ENCODE assay signal across 8 cellular contexts in the genomic region with DNA sequence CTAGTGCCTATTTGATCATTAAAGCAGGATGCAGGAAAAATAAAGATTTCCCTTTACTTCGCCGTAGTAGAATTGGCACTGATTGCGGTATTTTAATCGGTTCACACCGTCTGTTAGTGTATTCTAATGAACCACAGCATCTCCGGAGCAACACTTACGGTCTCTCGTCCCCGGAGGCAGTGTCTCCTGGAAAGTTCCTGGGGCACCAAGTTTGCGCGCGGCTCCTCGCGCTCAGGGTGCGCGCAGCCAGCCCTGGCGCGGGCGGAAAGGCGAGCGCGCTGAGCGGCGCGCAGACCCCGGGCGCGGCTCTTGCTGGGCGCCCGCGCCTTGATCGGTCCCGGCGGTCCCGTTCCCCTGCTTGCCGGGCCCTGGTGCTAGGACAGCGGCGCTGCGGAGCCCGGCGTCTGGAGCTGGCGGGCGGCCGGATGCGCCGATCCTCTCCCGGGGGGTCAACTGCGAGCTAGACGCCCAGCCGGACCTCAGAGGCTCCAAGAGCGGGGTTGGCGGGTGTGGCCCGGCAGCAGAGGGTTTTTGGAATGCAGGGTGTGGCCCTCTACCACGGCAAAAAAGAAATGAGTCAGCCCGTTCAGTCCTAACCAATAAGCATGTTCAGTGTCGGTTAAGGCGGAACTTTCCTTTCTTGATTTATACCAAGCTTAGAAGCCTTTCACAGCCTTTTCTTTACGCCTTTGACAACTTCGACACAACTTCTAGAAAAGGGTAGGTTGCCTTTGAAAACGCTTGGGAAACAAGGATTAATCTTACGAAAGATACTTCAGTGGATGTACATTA.
DNase-seq lines count a peak whose midpoint lies in the region; ATAC-seq and TF ChIP-seq lines count a peak whose summit lies in the region.

No MANE protein-coding gene starts in this region.

- peaks cover 25% of the 10 kb centered on the region for H4K20me1 ChIP-seq in Karpas-422 (ENCODE audit: insufficient read depth, low read depth, low read length)

- no peaks in the 10 kb centered on the region for H3K9me2 ChIP-seq in Karpas-422 (replicated peaks; ENCODE audit: insufficient read depth, low read length)

- DNase-seq in EL (peak; percentile 94), HPDE6-E6E7 (ENCODE audit: extremely low spot score) (peak; percentile 77), colonic mucosa (peak; percentile 74), left kidney (ENCODE audit: low read depth, low spot score) (peak; percentile 84), Karpas-422 (no peak)
- peak; percentile 18 for DNase-seq in stimulated activated CD4-positive, alpha-beta T cell treated with anti-CD3 and anti-CD28 coated beads, Interleukin-2, amount 100 ng/mL, for 4 hours (ENCODE audit: low read depth)

- no peaks in the 10 kb centered on the region for H3K4me1 ChIP-seq in colonic mucosa
- H3K4me1 ChIP-seq in Karpas-422 (ENCODE audit: low read length): no peaks in the 10 kb centered on the region

- H3K4me2 ChIP-seq in Karpas-422 (ENCODE audit: low read depth, low read length, poor library complexity, severe bottlenecking): no peak overlapping the region

- TF ChIP-seq CTCF in WI38 (IDR thresholded peaks at IDR 0.05; ENCODE audit: low read depth, low read length): no peak
- no peak for TF ChIP-seq CTCF in colonic mucosa (IDR thresholded peaks at IDR 0.05)

- peak overlapping the region; percentile 64 for H3K27ac ChIP-seq in colonic mucosa
- no peak overlapping the region for H3K27ac ChIP-seq in Karpas-422 (ENCODE audit: low read length)

- no peaks in the 10 kb centered on the region for H3K27me3 ChIP-seq in colonic mucosa
- H3K27me3 ChIP-seq in Karpas-422 (ENCODE audit: low read length): 0 out of 2 replicates have a peak, but pooled peaks cover 5% of the 10 kb centered on the region

- H3K4me3 ChIP-seq in WI38 (ENCODE audit: low read depth, low read length) (peak overlapping the region; percentile 81), colonic mucosa (peak overlapping the region; percentile 61), Karpas-422 (ENCODE audit: low read length) (no peak overlapping the region)

- no peak overlapping the region for H2AFZ ChIP-seq in Karpas-422 (ENCODE audit: low read length)

- intact Hi-C loops in colonic mucosa (cut with DNase I): loop anchor here (10.0 kb wide), 1 partner anchor 207 kb away; a partner anchor contains a TSS

- H3K36me3 ChIP-seq in colonic mucosa (no peaks in the 10 kb centered on the region), Karpas-422 (ENCODE audit: insufficient read depth, low read length) (no peaks in the 10 kb centered on the region)

- H3K9ac ChIP-seq in colonic mucosa (ENCODE audit: low read depth in 2 of 2, low read length in 2 of 2) (peak overlapping the region; percentile 19 to 84), Karpas-422 (ENCODE audit: low read length) (no peak overlapping the region)

- H3K79me2 ChIP-seq in Karpas-422 (ENCODE audit: low read length): no peaks in the 10 kb centered on the region

- H3K9me3 ChIP-seq in colonic mucosa (no peaks in the 10 kb centered on the region), Karpas-422 (ENCODE audit: low read length) (no peaks in the 10 kb centered on the region)

- ATAC-seq in GM21390 (IDR thresholded peaks at IDR 0.05; ENCODE audit: unreplicated experiment): peak; percentile 77
